Comparison of ENCODE assay signal across 9 cellular contexts in the genomic region with DNA sequence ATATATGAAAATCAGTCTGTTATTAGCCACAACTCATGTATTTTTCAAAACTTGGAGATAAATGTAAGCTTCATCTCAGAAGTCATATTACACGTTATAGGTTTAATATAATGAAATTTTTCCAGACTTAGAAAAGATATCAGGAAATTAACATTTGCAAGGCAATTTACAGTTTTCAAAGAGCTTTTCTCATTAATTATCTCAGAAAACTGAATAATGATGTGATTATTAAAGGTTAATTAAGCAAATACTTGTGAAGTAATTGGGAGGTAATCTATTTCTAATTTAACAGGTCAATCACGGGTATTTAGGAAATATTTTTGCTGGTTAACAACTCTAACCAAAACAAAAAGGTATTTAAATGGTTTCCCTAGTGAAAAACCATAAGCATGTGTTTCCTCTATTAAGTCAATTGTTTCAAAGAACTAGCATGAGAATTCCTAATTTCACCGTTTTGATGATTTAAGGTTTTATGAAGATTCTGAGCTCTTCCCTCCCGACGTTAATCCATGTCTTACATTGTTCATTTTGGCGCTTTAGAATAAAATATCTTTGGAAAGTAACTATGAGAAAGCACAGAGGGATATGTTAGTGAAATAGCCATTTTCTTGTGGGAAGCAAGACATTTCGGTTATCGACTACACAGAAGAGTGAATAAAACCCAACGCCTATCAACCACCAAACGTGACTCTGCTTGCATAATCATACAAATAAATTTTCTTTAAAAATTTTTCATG. TPM values are rescaled to one million over a fixed set of nuclear protein-coding genes. Genes with fewer than 3 reads are reported as not detected.
DNase-seq lines count a peak whose midpoint lies in the region; ATAC-seq and TF ChIP-seq lines count a peak whose summit lies in the region.
"Had no signal": no experiment of that assay in that cellular context is flagged by ENCODE, and none has a peak within 500 bp of the region (broad histone marks: within the 10 kb centered on the region; RNA-seq: fewer than 3 reads in every experiment).

No MANE protein-coding gene starts in this region.

- no peaks in the 10 kb centered on the region for H3K79me2 ChIP-seq in HCT116 (ENCODE audit: insufficient read depth, low read length)

- H3K27ac Mint-ChIP-seq in glutamatergic neuron (ENCODE audit: unreplicated experiment), result peak overlapping the region; percentile 90

- RAD21 ChIA-PET in HCT116 (lab: Charles Lee; ENCODE audit: low non-redundant PET in 1 of 2, low total read pairs in 2 of 2, uncharacterized antibody in 2 of 2, unreplicated experiment in 2 of 2), result no interaction called here

- no peak for TF ChIP-seq EP300 in sigmoid colon (IDR thresholded peaks at IDR 0.05)

- H3K4me3 ChIP-seq in HCT116 (replicated peaks in 1 of 2; ENCODE audit: low read depth in 1 of 2, low read length in 2 of 2) (peak overlapping the region; percentile 65 to 71), WI38 (ENCODE audit: low read depth, low read length) (peak overlapping the region; percentile 73), sigmoid colon (peak overlapping the region in 3 of 4 donors; percentile 85 to 93 (median 87))

- TF ChIP-seq CTCF in HCT116 (IDR thresholded peaks at IDR 0.05 in 2 of 3, conservative IDR thresholded peaks at IDR 0.05 in 1 of 3; ENCODE audit: borderline replicate concordance in 1 of 3, insufficient read depth in 1 of 3, low read depth in 2 of 3, low read length in 2 of 3), result no peak
- no peak for TF ChIP-seq CTCF in WI38 (IDR thresholded peaks at IDR 0.05; ENCODE audit: low read depth, low read length)
- no peak for TF ChIP-seq CTCF in glutamatergic neuron (IDR thresholded peaks at IDR 0.05; ENCODE audit: partially characterized antibody, unreplicated experiment)
- no peak for TF ChIP-seq CTCF in sigmoid colon (IDR thresholded peaks at IDR 0.05)

- CTCF ChIA-PET in HCT116 (lab: Charles Lee), result interaction anchor here (1.1 kb wide), 1 partner anchor 13 kb away, joined by 3 read pairs; no protein-coding TSS in a partner anchor

- DNase-seq in HCT116 (ENCODE audit: low read depth, low spot score) (no peak), glutamatergic neuron (no peak), sigmoid colon (no peak), sciatic nerve (ENCODE audit: low spot score) (no peak), NCI-H1694 treated with DMSO at 0.1 percent for 48 hours (lab: John Stamatoyannopoulos, UW) (no peak), retina (no peak)
- DNase-seq: central memory CD4-positive, alpha-beta T cell had no signal

- peak overlapping the region; percentile 64 for H3K9ac ChIP-seq in HCT116 (ENCODE audit: low read length)

- peak overlapping the region; percentile 89 for H3K4me3 Mint-ChIP-seq in glutamatergic neuron (ENCODE audit: unreplicated experiment)

- no TSS peak for BruUV-seq in HCT116 (replicated peaks; lab: Mats Ljungman, UMichigan)

- H3K36me3 Mint-ChIP-seq in glutamatergic neuron (ENCODE audit: unreplicated experiment), result no peaks in the 10 kb centered on the region

- H3K4me1 ChIP-seq in HCT116 (ENCODE audit: control insufficient read depth in 1 of 2, insufficient read depth in 2 of 2, low read length in 2 of 2) (peaks cover 5 to 13% of the 10 kb centered on the region in 2 experiments; a peak in 2 of 4 replicates), sigmoid colon (peaks cover 0 to 32% (median 15%) of the 10 kb centered on the region in 4 donors)

- peak overlapping the region; percentile 84 for H3K4me2 ChIP-seq in HCT116 (ENCODE audit: low read length)

- 14 to 26% methylated on average over 10 of the region's 10 CpGs for WGBS in sigmoid colon, 2 donors

- POLR2A ChIA-PET in HCT116 (lab: Charles Lee), result no interaction called here

- no peak for TF ChIP-seq RAD21 in HCT116 (IDR thresholded peaks at IDR 0.05; ENCODE audit: low read depth)

- H3K9me3 ChIP-seq in HCT116 (ENCODE audit: control insufficient read depth in 1 of 2, insufficient read depth in 1 of 2, low read depth in 1 of 2, low read length in 2 of 2) (no peaks in the 10 kb centered on the region), sigmoid colon (no peaks in the 10 kb centered on the region)

- no peaks in the 10 kb centered on the region for H4K20me1 ChIP-seq in HCT116 (ENCODE audit: insufficient read depth)

- no peak for TF ChIP-seq POLR2A in HCT116 (IDR thresholded peaks at IDR 0.05; ENCODE audit: borderline replicate concordance, extremely low read depth, insufficient read depth, insufficient read length)
- TF ChIP-seq POLR2A in sigmoid colon (IDR thresholded peaks at IDR 0.05), result no peak

- H3K36me3 ChIP-seq in HCT116 (ENCODE audit: control insufficient read depth in 1 of 2, insufficient read depth in 2 of 2, low read length in 2 of 2), result no peaks in the 10 kb centered on the region
- H3K36me3 ChIP-seq in sigmoid colon, result no peaks in the 10 kb centered on the region

- no peaks in the 10 kb centered on the region for H3K27me3 ChIP-seq in HCT116 (ENCODE audit: insufficient read depth, low read length)
- H3K27me3 ChIP-seq in sigmoid colon, result no peaks in the 10 kb centered on the region

- peaks cover 5% of the 10 kb centered on the region for H3K27me3 Mint-ChIP-seq in glutamatergic neuron (ENCODE audit: unreplicated experiment)

- peaks cover 10% of the 10 kb centered on the region for H3K4me1 Mint-ChIP-seq in glutamatergic neuron (ENCODE audit: low read depth, unreplicated experiment)

- H2AFZ ChIP-seq in HCT116 (ENCODE audit: low read depth, low read length, poor library complexity, severe bottlenecking), result peak overlapping the region; percentile 47

- peak overlapping the region; percentile 70; the same call in 1 of the 2 replicates for H3K27ac ChIP-seq in HCT116 (ENCODE audit: low read depth, low read length)
- H3K27ac ChIP-seq in sigmoid colon, result peak overlapping the region; percentile 96 to 97 (median 96)

- peaks cover 7% of the 10 kb centered on the region for H3K9me3 Mint-ChIP-seq in glutamatergic neuron (ENCODE audit: unreplicated experiment)

- ATAC-seq in HCT116, result no peak
- ATAC-seq in sciatic nerve, result no peak
- ATAC-seq in GM21447 (IDR thresholded peaks at IDR 0.05; ENCODE audit: unreplicated experiment), result no peak

- H3K9me2 ChIP-seq in HCT116 (ENCODE audit: insufficient read depth), result no peaks in the 10 kb centered on the region

- intact Hi-C loops in HCT116 (cut with micrococcal nuclease), result no loop called here
- intact Hi-C loops in sigmoid colon (cut with DNase I), result loop anchor here (5.0 to 10.0 kb wide), 2 partner anchors 366 to 673 kb away; a partner anchor contains a TSS
- intact Hi-C loops in sciatic nerve (cut with DNase I), result no loop called here

TF ChIP-seq in HCT116, 20 proteins besides CTCF, POLR2A, EP300 and RAD21:
- no peak for TF ChIP-seq ZFX (IDR thresholded peaks at IDR 0.05)
- no peak for TF ChIP-seq EZH2phosphoT487 (IDR thresholded peaks at IDR 0.05; ENCODE audit: borderline replicate concordance)
- TF ChIP-seq FOSL1 (IDR thresholded peaks at IDR 0.05; ENCODE audit: low read depth), result no peak
- TF ChIP-seq EGR1 (IDR thresholded peaks at IDR 0.05; ENCODE audit: low read depth), result no peak
- no peak for TF ChIP-seq SIN3A (IDR thresholded peaks at IDR 0.05; ENCODE audit: low read depth)
- TF ChIP-seq CBX3 (IDR thresholded peaks at IDR 0.05; ENCODE audit: low read depth), result no peak
- no peak for TF ChIP-seq YY1 (IDR thresholded peaks at IDR 0.05; ENCODE audit: extremely low read depth, insufficient replicate concordance, low read depth, low read length)
- TF ChIP-seq SRF (IDR thresholded peaks at IDR 0.05; ENCODE audit: low read depth), result no peak
- TF ChIP-seq, protein P1, sequence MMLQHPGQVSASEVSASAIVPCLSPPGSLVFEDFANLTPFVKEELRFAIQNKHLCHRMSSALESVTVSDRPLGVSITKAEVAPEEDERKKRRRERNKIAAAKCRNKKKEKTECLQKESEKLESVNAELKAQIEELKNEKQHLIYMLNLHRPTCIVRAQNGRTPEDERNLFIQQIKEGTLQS (IDR thresholded peaks at IDR 0.05), result no peak

RNA-seq across cellular contexts. Expression of a gene that starts 1.5 kb away (rescaled TPM):
- 30.0 TPM for total RNA-seq in HCT116 (2021; ENCODE audit: unreplicated experiment)
- polyA plus RNA-seq in HCT116 (2012), result 25.7 and 26.7 TPM in 2 replicates
- total RNA-seq in glutamatergic neuron (ENCODE audit: unreplicated experiment), result 157 TPM
- 10 to 100 TPM; 19.3 to 42.1 (median 26.8) TPM for total RNA-seq in sigmoid colon
- 10 to 100 TPM in 1 of 3 donors, 1 to 10 TPM in 2; 9.0 to 56.5 (median 9.2) TPM for polyA plus RNA-seq in sigmoid colon
- 56.1 TPM for total RNA-seq in sciatic nerve
